Comparison of ENCODE assay signal across 1 cellular context in genomic region chr3:179071569-179072397, GRCh38.
TF ChIP-seq lines count a peak whose summit lies in the region.

Gene ZMAT3, minus strand, starts transcription at chr3:179071809. Its CDS starts 4,057 bp downstream, at chr3:179067752.

TF ChIP-seq in K562, 482 proteins besides CTCF, POLR2A, EP300 and RAD21 (continued from another document and continues in another):
- no peak for TF ChIP-seq ATF2 (CRISPR knock-in tag; IDR thresholded peaks at IDR 0.05)
- TF ChIP-seq SREBF1 (IDR thresholded peaks at IDR 0.05; ENCODE audit: borderline replicate concordance, low read depth, low read length), result no peak
- no peak for TF ChIP-seq USF1 (CRISPR knock-in tag; IDR thresholded peaks at IDR 0.05)
- TF ChIP-seq ATF3 (IDR thresholded peaks at IDR 0.05), result no peak
- TF ChIP-seq ATF3 (CRISPR knock-in tag; conservative IDR thresholded peaks at IDR 0.05), result no peak
- no peak for TF ChIP-seq BMI1 (IDR thresholded peaks at IDR 0.05; ENCODE audit: low read length)
- no peak for TF ChIP-seq HES1 (IDR thresholded peaks at IDR 0.05; ENCODE audit: low read depth)
- peak; percentile 47; the same call in 1 of the 2 replicates for TF ChIP-seq CREB3L1 (IDR thresholded peaks at IDR 0.05; ENCODE audit: borderline replicate concordance, low read depth)
- no peak for TF ChIP-seq BRF2 (IDR thresholded peaks at IDR 0.05; ENCODE audit: borderline replicate concordance, insufficient read depth, insufficient read length)
- TF ChIP-seq ZSCAN32 (CRISPR knock-in tag; IDR thresholded peaks at IDR 0.05), result no peak
- TF ChIP-seq ZNF217 (CRISPR knock-in tag; IDR thresholded peaks at IDR 0.05), result no peak
- no peak for TF ChIP-seq RCOR1 (IDR thresholded peaks at IDR 0.05; ENCODE audit: borderline replicate concordance in 1 of 2, low read depth in 2 of 2, low read length in 2 of 2)
- TF ChIP-seq UBTF (IDR thresholded peaks at IDR 0.05; ENCODE audit: borderline replicate concordance in 1 of 2, low read depth in 2 of 2, low read length in 2 of 2), result peak; percentile 26 to 71; a peak in 3 of 4 replicates
- TF ChIP-seq SIN3B (IDR thresholded peaks at IDR 0.05; ENCODE audit: low read depth), result 0 out of 2 replicates have a peak, but pooled peaks have one; percentile 44
- TF ChIP-seq CCNT2 (IDR thresholded peaks at IDR 0.05; ENCODE audit: borderline replicate concordance, extremely low read depth, insufficient read length, low read depth, low read length), result peak; percentile 62
- TF ChIP-seq FOSL1 (tag; conservative IDR thresholded peaks at IDR 0.05), result no peak
- TF ChIP-seq CBX5 (IDR thresholded peaks at IDR 0.05; ENCODE audit: borderline replicate concordance, low read depth), result no peak
- no peak for TF ChIP-seq ZNF263 (CRISPR knock-in tag; IDR thresholded peaks at IDR 0.05; ENCODE audit: borderline replicate concordance)
- TF ChIP-seq ZNF655 (CRISPR knock-in tag; IDR thresholded peaks at IDR 0.05), result no peak
- no peak for TF ChIP-seq RBM14 (IDR thresholded peaks at IDR 0.05; ENCODE audit: borderline replicate concordance, insufficient read depth, low read depth, low read length)
- TF ChIP-seq SIX5 (IDR thresholded peaks at IDR 0.05; ENCODE audit: borderline replicate concordance in 1 of 2, insufficient read depth in 1 of 2, low read depth in 1 of 2, low read length in 2 of 2), result no peak
- TF ChIP-seq SNIP1 (IDR thresholded peaks at IDR 0.05; ENCODE audit: low read depth), result no peak
- TF ChIP-seq SRF (CRISPR knock-in tag; IDR thresholded peaks at IDR 0.05), result no peak
- peak; percentile 78 for TF ChIP-seq MEIS2 (IDR thresholded peaks at IDR 0.05; ENCODE audit: partially characterized antibody)
- TF ChIP-seq SAP30 (IDR thresholded peaks at IDR 0.05; ENCODE audit: borderline replicate concordance, insufficient read depth, low read depth, low read length, poor library complexity, severe bottlenecking), result peak; percentile 91
- TF ChIP-seq ZNF75A (CRISPR knock-in tag; IDR thresholded peaks at IDR 0.05), result no peak
- TF ChIP-seq ATF6 (CRISPR knock-in tag; IDR thresholded peaks at IDR 0.05), result no peak; the same call in 1 of the 2 replicates
- TF ChIP-seq MITF (IDR thresholded peaks at IDR 0.05), result no peak
- no peak for TF ChIP-seq ZKSCAN3 (CRISPR knock-in tag; IDR thresholded peaks at IDR 0.05)
- TF ChIP-seq YY1 (IDR thresholded peaks at IDR 0.05; ENCODE audit: borderline replicate concordance in 1 of 3, control insufficient read depth in 1 of 3, extremely low read depth in 1 of 3, insufficient read depth in 3 of 3, insufficient read length in 1 of 3, insufficient replicate concordance in 2 of 3, low read depth in 1 of 3, low read length in 2 of 3), result peak in 2 of 3 experiments; percentile 10 to 45
- TF ChIP-seq NFATC3 (IDR thresholded peaks at IDR 0.05), result no peak
- no peak for TF ChIP-seq ZNF212 (CRISPR knock-in tag; IDR thresholded peaks at IDR 0.05)
- no peak for TF ChIP-seq ZNF232 (CRISPR knock-in tag; IDR thresholded peaks at IDR 0.05)
- no peak for TF ChIP-seq RREB1 (CRISPR knock-in tag; IDR thresholded peaks at IDR 0.05)
- peak; percentile 74 for TF ChIP-seq ZNF395 (CRISPR knock-in tag; IDR thresholded peaks at IDR 0.05)
